Comparison of ENCODE assay signal across 18 cellular contexts in the genomic region with DNA sequence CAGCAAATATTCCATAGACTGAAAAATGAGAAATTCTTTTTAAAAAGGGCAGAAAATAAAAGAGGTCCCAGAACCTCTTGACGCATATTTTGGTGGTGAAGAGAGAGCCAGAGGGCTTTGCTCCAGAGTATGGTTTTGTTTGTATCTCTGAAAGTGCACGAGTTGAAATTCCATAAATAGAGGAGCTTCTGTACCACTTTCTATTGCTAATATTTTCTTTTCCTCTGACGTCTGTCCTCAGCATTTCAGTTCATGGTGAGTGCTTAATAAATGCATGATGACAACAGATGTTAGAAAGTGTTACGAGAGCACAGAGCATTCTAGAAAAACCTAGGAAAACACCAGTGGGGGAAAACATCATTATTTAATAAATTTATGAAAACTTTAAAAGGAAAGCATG.
DNase-seq lines count a peak whose midpoint lies in the region; ATAC-seq, FAIRE-seq and TF ChIP-seq lines count a peak whose summit lies in the region.
"Had no signal": no experiment of that assay in that cellular context is flagged by ENCODE, and none has a peak within 500 bp of the region (broad histone marks: within the 10 kb centered on the region; RNA-seq: fewer than 3 reads in every experiment).

No MANE protein-coding gene starts in this region.

- no peak for TF ChIP-seq CTCF in HFFc6 (IDR thresholded peaks at IDR 0.05)
- no peak for TF ChIP-seq CTCF in K562 (IDR thresholded peaks at IDR 0.05 in 2 of 3, conservative IDR thresholded peaks at IDR 0.05 in 1 of 3; ENCODE audit: insufficient read depth in 2 of 3, low read depth in 1 of 3, low read length in 3 of 3)
- no peak for TF ChIP-seq CTCF in upper lobe of left lung (IDR thresholded peaks at IDR 0.05)

- H3K27me3 ChIP-seq in K562 (ENCODE audit: control insufficient read depth in 2 of 2, insufficient read depth in 2 of 2, low read length in 2 of 2) (no peaks in the 10 kb centered on the region), skeletal muscle satellite cell (ENCODE audit: control insufficient read depth, insufficient read depth, low read length) (no peaks in the 10 kb centered on the region), upper lobe of left lung (no peaks in the 10 kb centered on the region)

- peaks cover 49% of the 10 kb centered on the region for H3K4me1 Mint-ChIP-seq in HFFc6 (ENCODE audit: low read depth)
- no peaks in the 10 kb centered on the region for H3K4me1 Mint-ChIP-seq in activated CD8-positive, alpha-beta T cell treated with anti-CD3 and anti-CD28 coated beads, Interleukin-2, amount 10 ng/mL, durations not matched to agents 7 days and 5 days (ENCODE audit: low read depth)
- H3K4me1 Mint-ChIP-seq: nephron progenitor cell; stimulated activated naive CD8-positive, alpha-beta T cell treated with anti-CD3 and anti-CD28 coated beads, Interleukin-15, amount 100 ng/mL, for 72 hours had no signal

- H3K36me3 ChIP-seq in K562 (ENCODE audit: control insufficient read depth, insufficient read depth, low read length) = no peaks in the 10 kb centered on the region
- H3K36me3 ChIP-seq in skeletal muscle satellite cell (ENCODE audit: insufficient read depth, low read length) = no peaks in the 10 kb centered on the region
- H3K36me3 ChIP-seq in upper lobe of left lung = no peaks in the 10 kb centered on the region

- H3K4me2 ChIP-seq in K562 (ENCODE audit: insufficient read depth, low read length) (peak overlapping the region; percentile 79; the same call in 1 of the 2 replicates), skeletal muscle satellite cell (ENCODE audit: low read length) (peak overlapping the region; percentile 62)

- peak overlapping the region; percentile 98 for H2AFZ ChIP-seq in K562 (ENCODE audit: low read depth, low read length)

- no peak for TF ChIP-seq EP300 in K562 (IDR thresholded peaks at IDR 0.05; ENCODE audit: low read length)
- TF ChIP-seq EP300 in upper lobe of left lung (IDR thresholded peaks at IDR 0.05) = no peak

- ATAC-seq in K562 (no peak), HG03196 (IDR thresholded peaks at IDR 0.05; ENCODE audit: unreplicated experiment) (no peak), upper lobe of left lung (ENCODE audit: low FRiP score in 2 of 2) (no peak)
- ATAC-seq in activated CD8-positive, alpha-beta T cell treated with anti-CD3 and anti-CD28 coated beads, Interleukin-2, amount 10 ng/mL, durations not matched to agents 7 days and 5 days = no peak
- ATAC-seq: stimulated activated naive CD8-positive, alpha-beta T cell treated with anti-CD3 and anti-CD28 coated beads, Interleukin-15, amount 100 ng/mL, for 72 hours; WTC11 had no signal

- H3K9me1 ChIP-seq in K562 (ENCODE audit: control insufficient read depth, insufficient read depth, low read length) = no peaks in the 10 kb centered on the region

- H3K4me3 ChIP-seq in K562 (no peak overlapping the region), skeletal muscle satellite cell (ENCODE audit: low read length) (no peak overlapping the region), upper lobe of left lung (no peak overlapping the region)

- DNase-seq in HFFc6 (no peak), K562 (ENCODE audit: extremely low read depth in 1 of 4, low spot score in 3 of 4) (no peak), foreskin melanocyte (peak; percentile 58), upper lobe of left lung (no peak)
- no peak for DNase-seq in activated CD8-positive, alpha-beta T cell treated with anti-CD3 and anti-CD28 coated beads, Interleukin-2, amount 10 ng/mL, durations not matched to agents 7 days and 5 days
- DNase-seq in stimulated activated CD4-positive, alpha-beta T cell treated with anti-CD3 and anti-CD28 coated beads, Interleukin-2, amount 100 ng/mL, for 48 hours = no peak
- DNase-seq: cerebellar nuclear complex; COR-L47; islet precursor cell; NCI-H187; NCI-H446; nephron progenitor cell; SHP77; stimulated activated naive CD8-positive, alpha-beta T cell treated with anti-CD3 and anti-CD28 coated beads, Interleukin-15, amount 100 ng/mL, for 72 hours; T-helper 2 cell had no signal

- H3K9me3 ChIP-seq in K562 (replicated peaks; ENCODE audit: control insufficient read depth, insufficient read depth, low read depth, low read length) = no peaks in the 10 kb centered on the region
- no peaks in the 10 kb centered on the region for H3K9me3 ChIP-seq in skeletal muscle satellite cell (replicated peaks; ENCODE audit: low read length)
- H3K9me3 ChIP-seq in upper lobe of left lung = no peaks in the 10 kb centered on the region

- no peaks in the 10 kb centered on the region for H3K79me2 ChIP-seq in K562 (ENCODE audit: control insufficient read depth, insufficient read depth, low read length)

- H3K36me3 Mint-ChIP-seq in HFFc6 (ENCODE audit: low read depth) = no peaks in the 10 kb centered on the region
- no peaks in the 10 kb centered on the region for H3K36me3 Mint-ChIP-seq in activated CD8-positive, alpha-beta T cell treated with anti-CD3 and anti-CD28 coated beads, Interleukin-2, amount 10 ng/mL, durations not matched to agents 7 days and 5 days (ENCODE audit: low read depth)
- H3K36me3 Mint-ChIP-seq: WTC11 had no signal

- no peaks in the 10 kb centered on the region for H4K20me1 ChIP-seq in K562 (replicated peaks; ENCODE audit: control insufficient read depth, insufficient read depth, low read length)

- intact Hi-C loops in K562 (cut with micrococcal nuclease) = no loop called here

- in situ Hi-C loops in K562 (cut with MboI) = no loop called here

- 42% methylated on average over 4 of the region's 4 CpGs for WGBS in K562 (ENCODE audit: insufficient coverage, low coverage, missing lambda C conversion rate)
- 42% methylated on average over 4 of the region's 4 CpGs for WGBS in upper lobe of left lung, 2 donors

- CTCF ChIA-PET in K562 (lab: Yijun Ruan, JAX; ENCODE audit: low intra/inter-chr PET ratio) = no interaction called here
- CTCF ChIA-PET in activated CD8-positive, alpha-beta T cell treated with anti-CD3 and anti-CD28 coated beads, Interleukin-2, amount 10 ng/mL, durations not matched to agents 7 days and 5 days (lab: Charles Lee) = no interaction called here

- no peak for FAIRE-seq in K562 (lab: Jason Lieb, UNC)

- H3K27me3 Mint-ChIP-seq in HFFc6 (ENCODE audit: insufficient read depth) = no peaks in the 10 kb centered on the region
- H3K27me3 Mint-ChIP-seq in activated CD8-positive, alpha-beta T cell treated with anti-CD3 and anti-CD28 coated beads, Interleukin-2, amount 10 ng/mL, durations not matched to agents 7 days and 5 days (ENCODE audit: low read depth) = no peaks in the 10 kb centered on the region

- H3K27ac ChIP-seq in K562 (ENCODE audit: extremely low read depth, low read depth, low read length) (no peak overlapping the region), upper lobe of left lung (no peak overlapping the region)

- H3K9ac ChIP-seq in K562 (ENCODE audit: insufficient read depth in 1 of 2, low read depth in 2 of 2, low read length in 2 of 2) (peak overlapping the region in 1 of 2 experiments; percentile 66; a peak in 1 of 4 replicates), skeletal muscle satellite cell (ENCODE audit: low read depth, low read length) (peak overlapping the region; percentile 15)

- POLR2A ChIA-PET in K562 (lab: Yijun Ruan, JAX) = interaction anchor here (1.0 to 1.5 kb wide), 2 partner anchors 22 to 26 kb away, joined by 3 read pairs; no protein-coding TSS in a partner anchor
- POLR2A ChIA-PET in activated CD8-positive, alpha-beta T cell treated with anti-CD3 and anti-CD28 coated beads, Interleukin-2, amount 10 ng/mL, durations not matched to agents 7 days and 5 days (lab: Charles Lee) = no interaction called here

- H3K27ac Mint-ChIP-seq in HFFc6 = peak overlapping the region; percentile 65
- no peak overlapping the region for H3K27ac Mint-ChIP-seq in activated CD8-positive, alpha-beta T cell treated with anti-CD3 and anti-CD28 coated beads, Interleukin-2, amount 10 ng/mL, durations not matched to agents 7 days and 5 days
- H3K27ac Mint-ChIP-seq: nephron progenitor cell, WTC11 had no signal

- TF ChIP-seq POLR2A in K562 (conservative IDR thresholded peaks at IDR 0.05) (no peak), upper lobe of left lung (IDR thresholded peaks at IDR 0.05) (no peak)

- no peaks in the 10 kb centered on the region for H3K9me3 Mint-ChIP-seq in HFFc6
- no peaks in the 10 kb centered on the region for H3K9me3 Mint-ChIP-seq in activated CD8-positive, alpha-beta T cell treated with anti-CD3 and anti-CD28 coated beads, Interleukin-2, amount 10 ng/mL, durations not matched to agents 7 days and 5 days (ENCODE audit: insufficient read depth)
- H3K9me3 Mint-ChIP-seq: stimulated activated naive CD8-positive, alpha-beta T cell treated with anti-CD3 and anti-CD28 coated beads, Interleukin-15, amount 100 ng/mL, for 72 hours; WTC11 had no signal

- TF ChIP-seq RAD21 in K562 (CRISPR knock-in tag; conservative IDR thresholded peaks at IDR 0.05 in 1 of 2, IDR thresholded peaks at IDR 0.05 in 1 of 2) = no peak

- H3K4me1 ChIP-seq in K562 (replicated peaks in 1 of 2; ENCODE audit: control insufficient read depth in 2 of 2, insufficient read depth in 2 of 2, low read length in 2 of 2) (peaks cover 0 to 27% of the 10 kb centered on the region in 2 experiments; a peak in 2 of 5 replicates), skeletal muscle satellite cell (ENCODE audit: control insufficient read depth, insufficient read depth, low read length) (peaks cover 25% of the 10 kb centered on the region), upper lobe of left lung (no peaks in the 10 kb centered on the region)

- no TSS peak for BruUV-seq in K562 (replicated peaks; lab: Mats Ljungman, UMichigan)

- peak overlapping the region; percentile 35 for H3K4me3 Mint-ChIP-seq in HFFc6
- H3K4me3 Mint-ChIP-seq in activated CD8-positive, alpha-beta T cell treated with anti-CD3 and anti-CD28 coated beads, Interleukin-2, amount 10 ng/mL, durations not matched to agents 7 days and 5 days = no peak overlapping the region
- H3K4me3 Mint-ChIP-seq: nephron progenitor cell; stimulated activated naive CD8-positive, alpha-beta T cell treated with anti-CD3 and anti-CD28 coated beads, Interleukin-15, amount 100 ng/mL, for 72 hours; WTC11 had no signal

TF ChIP-seq in K562, 482 proteins besides CTCF, POLR2A, EP300 and RAD21:
- TF ChIP-seq ZNF780A (CRISPR knock-in tag; IDR thresholded peaks at IDR 0.05) = no peak
- no peak for TF ChIP-seq SAFB2 (IDR thresholded peaks at IDR 0.05; ENCODE audit: borderline replicate concordance, low read depth, low read length, severe bottlenecking)
- TF ChIP-seq ZNF785 (CRISPR knock-in tag; IDR thresholded peaks at IDR 0.05) = no peak
- no peak for TF ChIP-seq HNRNPK (IDR thresholded peaks at IDR 0.05; ENCODE audit: low read depth, low read length, poor library complexity, severe bottlenecking)
- no peak for TF ChIP-seq CREM (IDR thresholded peaks at IDR 0.05; ENCODE audit: low read depth)
- no peak for TF ChIP-seq CSDE1 (IDR thresholded peaks at IDR 0.05)
- TF ChIP-seq ILF3 (IDR thresholded peaks at IDR 0.05; ENCODE audit: borderline replicate concordance) = no peak
- no peak for TF ChIP-seq HNRNPH1 (optimal IDR thresholded peaks at IDR 0.05; ENCODE audit: low read depth, low read length)
- TF ChIP-seq RBM15 (IDR thresholded peaks at IDR 0.05; ENCODE audit: insufficient read depth, low read length) = no peak
- TF ChIP-seq MTA3 (IDR thresholded peaks at IDR 0.05; ENCODE audit: borderline replicate concordance) = no peak
- no peak for TF ChIP-seq RUNX1 (IDR thresholded peaks at IDR 0.05; ENCODE audit: low read depth)
